In genomic region chr4:153143527-153144348, GRCh38 we compare ENCODE assay signal across 8 cellular contexts.
DNase-seq lines count a peak whose midpoint lies in the region; ATAC-seq and TF ChIP-seq lines count a peak whose summit lies in the region.

No MANE protein-coding gene starts in this region.

- DNase-seq in activated CD8-positive, alpha-beta memory T cell treated with anti-CD3 and anti-CD28 coated beads for 24 hours, result peak; percentile 41
- DNase-seq in activated CD8-positive, alpha-beta memory T cell treated with anti-CD3 and anti-CD28 coated beads, Interleukin-2, amount 10 ng/mL, durations not matched to agents 7 days and 5 days, result no peak
- DNase-seq in NCI-H524 treated with DMSO at 0.1 percent for 48 hours (lab: John Stamatoyannopoulos, UW), result peak; percentile 59
- DNase-seq in thyroid gland, result peak; percentile 13 to 35
- no peak for DNase-seq in T-helper 2 cell

- H3K4me1 Mint-ChIP-seq in activated CD8-positive, alpha-beta memory T cell treated with anti-CD3 and anti-CD28 coated beads, Interleukin-2, amount 10 ng/mL, durations not matched to agents 7 days and 5 days, result no peaks in the 10 kb centered on the region

- H3K4me1 ChIP-seq in duodenal mucosa (ENCODE audit: control insufficient read depth in 1 of 2, insufficient read depth in 2 of 2, low read length in 2 of 2), result peaks cover 19 to 21% of the 10 kb centered on the region in 2 donors
- H3K4me1 ChIP-seq in thyroid gland, result peaks cover 0 to 10% of the 10 kb centered on the region in 2 donors

- H3K9me3 ChIP-seq in duodenal mucosa (ENCODE audit: control insufficient read depth in 1 of 2, low read length in 2 of 2), result no peaks in the 10 kb centered on the region
- no peaks in the 10 kb centered on the region for H3K9me3 ChIP-seq in thyroid gland

- intact Hi-C loops in thyroid gland (cut with DNase I), result loop anchor here (5.0 kb wide), 1 partner anchor 179 kb away; no protein-coding TSS in a partner anchor

- TF ChIP-seq CTCF in thyroid gland (IDR thresholded peaks at IDR 0.05), result no peak

- CTCF ChIA-PET in activated CD8-positive, alpha-beta memory T cell treated with anti-CD3 and anti-CD28 coated beads, Interleukin-2, amount 10 ng/mL, durations not matched to agents 7 days and 5 days (lab: Charles Lee), result interaction anchor here (0.9 to 2.8 kb wide), 12 partner anchors 9 to 500 kb away, joined by 3 to 11 read pairs (median 4); no protein-coding TSS in a partner anchor

- WGBS in thyroid gland, 2 donors, result 28 to 39% methylated on average over 7 of the region's 7 CpGs

- H3K27me3 ChIP-seq in duodenal mucosa (ENCODE audit: control insufficient read depth in 1 of 2, insufficient read depth in 2 of 2, low read length in 2 of 2), result no peaks in the 10 kb centered on the region
- no peaks in the 10 kb centered on the region for H3K27me3 ChIP-seq in thyroid gland

- H3K36me3 ChIP-seq in duodenal mucosa (ENCODE audit: control insufficient read depth in 1 of 2, insufficient read depth in 2 of 2, low read length in 2 of 2) (no peaks in the 10 kb centered on the region), thyroid gland (no peaks in the 10 kb centered on the region)

- no peak for TF ChIP-seq POLR2A in thyroid gland (IDR thresholded peaks at IDR 0.05)

- H3K27ac ChIP-seq in duodenal mucosa (ENCODE audit: low read depth, low read length) (no peak overlapping the region), thyroid gland (peak overlapping the region in 1 of 3 donors; percentile 67)

- no peak for ATAC-seq in activated CD8-positive, alpha-beta memory T cell treated with anti-CD3 and anti-CD28 coated beads, Interleukin-2, amount 10 ng/mL, durations not matched to agents 7 days and 5 days
- ATAC-seq in HG03025 (IDR thresholded peaks at IDR 0.05; ENCODE audit: low FRiP score, unreplicated experiment), result no peak
- no peak for ATAC-seq in HG03108 (IDR thresholded peaks at IDR 0.05; ENCODE audit: unreplicated experiment)

- no peak overlapping the region for H3K4me3 Mint-ChIP-seq in activated CD8-positive, alpha-beta memory T cell treated with anti-CD3 and anti-CD28 coated beads, Interleukin-2, amount 10 ng/mL, durations not matched to agents 7 days and 5 days

- H3K27me3 Mint-ChIP-seq in activated CD8-positive, alpha-beta memory T cell treated with anti-CD3 and anti-CD28 coated beads, Interleukin-2, amount 10 ng/mL, durations not matched to agents 7 days and 5 days, result peaks cover 46% of the 10 kb centered on the region

- H3K9ac ChIP-seq in duodenal mucosa (ENCODE audit: low read depth in 1 of 2, low read length in 2 of 2), result peak overlapping the region in 1 of 2 donors; percentile 32

- H3K9me3 Mint-ChIP-seq in activated CD8-positive, alpha-beta memory T cell treated with anti-CD3 and anti-CD28 coated beads, Interleukin-2, amount 10 ng/mL, durations not matched to agents 7 days and 5 days (ENCODE audit: low read depth), result no peaks in the 10 kb centered on the region

- H3K36me3 Mint-ChIP-seq in activated CD8-positive, alpha-beta memory T cell treated with anti-CD3 and anti-CD28 coated beads, Interleukin-2, amount 10 ng/mL, durations not matched to agents 7 days and 5 days, result no peaks in the 10 kb centered on the region

- no peak overlapping the region for H3K27ac Mint-ChIP-seq in activated CD8-positive, alpha-beta memory T cell treated with anti-CD3 and anti-CD28 coated beads, Interleukin-2, amount 10 ng/mL, durations not matched to agents 7 days and 5 days

- H3K4me3 ChIP-seq in duodenal mucosa (ENCODE audit: low read depth in 1 of 2, low read length in 2 of 2) (peak overlapping the region; percentile 7 to 13), thyroid gland (replicated peaks in 1 of 3) (no peak overlapping the region)

Comparison
In these comparisons a context has a peak if more than half of its experiments do, and no peak if none do; other contexts are left out.
1. DNase-seq: peak in activated CD8-positive, alpha-beta memory T cell treated with anti-CD3 and anti-CD28 coated beads for 24 hours (single experiment), NCI-H524 treated with DMSO at 0.1 percent for 48 hours (single experiment) and thyroid gland (2 of 2); none in activated CD8-positive, alpha-beta memory T cell treated with anti-CD3 and anti-CD28 coated beads, Interleukin-2, amount 10 ng/mL, durations not matched to agents 7 days and 5 days (single experiment) and T-helper 2 cell (0 of 5).
2. H3K4me3 ChIP-seq: peak in duodenal mucosa (2 of 2); none in thyroid gland (0 of 3).